In genomic region chr6:39608652-39609345, GRCh38 we compare ENCODE assay signal across 22 cellular contexts.
DNase-seq lines count a peak whose midpoint lies in the region; ATAC-seq, FAIRE-seq and TF ChIP-seq lines count a peak whose summit lies in the region.
"Had no signal": no experiment of that assay in that cellular context is flagged by ENCODE, and none has a peak within 500 bp of the region (broad histone marks: within the 10 kb centered on the region; RNA-seq: fewer than 3 reads in every experiment).

No MANE protein-coding gene starts in this region.

- DNase-seq in GM12865 (ENCODE audit: low read depth) (peak; percentile 38), GM19239 (ENCODE audit: insufficient read length, low spot score) (peak; percentile 24), NCI-H1694 (lab: John Stamatoyannopoulos, UW) (no peak), amniotic stem cell (lab: John Stamatoyannopoulos, UW) (no peak), NCI-H2029 treated with DMSO at 0.1 percent for 48 hours (lab: John Stamatoyannopoulos, UW) (no peak), nephron progenitor cell (no peak)
- DNase-seq: activated CD4-positive, alpha-beta T cell treated with anti-CD3 and anti-CD28 coated beads, Interleukin-2, amount 10 ng/mL, durations not matched to agents 24 days and 14 days; activated T-cell treated with anti-CD3 and anti-CD28 coated beads, Interleukin-2, amount 50 U/mL, for 24 hours; CD8-positive, alpha-beta T cell; cerebellar nuclear complex; GF-D8; heart left ventricle; IMR-90; NCI-H1105; NCI-H510A; RPMI8226; T-helper 2 cell; trophoblast cell had no signal

- H3K27ac Mint-ChIP-seq in nephron progenitor cell = no peak overlapping the region
- H3K27ac Mint-ChIP-seq: activated CD4-positive, alpha-beta T cell treated with anti-CD3 and anti-CD28 coated beads, Interleukin-2, amount 10 ng/mL, durations not matched to agents 24 days and 14 days; activated T-cell treated with anti-CD3 and anti-CD28 coated beads, Interleukin-2, amount 50 U/mL, for 24 hours; CD8-positive, alpha-beta T cell; progenitor cell of endocrine pancreas had no signal

- no peak overlapping the region for H3K4me3 Mint-ChIP-seq in nephron progenitor cell
- H3K4me3 Mint-ChIP-seq: activated CD4-positive, alpha-beta T cell treated with anti-CD3 and anti-CD28 coated beads, Interleukin-2, amount 10 ng/mL, durations not matched to agents 24 days and 14 days; activated T-cell treated with anti-CD3 and anti-CD28 coated beads, Interleukin-2, amount 50 U/mL, for 24 hours; CD8-positive, alpha-beta T cell had no signal

- no peaks in the 10 kb centered on the region for H3K27me3 Mint-ChIP-seq in nephron progenitor cell (ENCODE audit: low read depth, poor library complexity)
- H3K27me3 Mint-ChIP-seq: progenitor cell of endocrine pancreas had no signal

- H3K4me1 Mint-ChIP-seq in nephron progenitor cell = peaks cover 4% of the 10 kb centered on the region
- H3K4me1 Mint-ChIP-seq: activated CD4-positive, alpha-beta T cell treated with anti-CD3 and anti-CD28 coated beads, Interleukin-2, amount 10 ng/mL, durations not matched to agents 24 days and 14 days had no signal

- peak; percentile 96 for FAIRE-seq in GM19239 (lab: Jason Lieb, UNC)
- FAIRE-seq: A549 had no signal

- no peaks in the 10 kb centered on the region for H3K36me3 Mint-ChIP-seq in nephron progenitor cell (ENCODE audit: low read depth)
- H3K36me3 Mint-ChIP-seq: CD8-positive, alpha-beta T cell had no signal

- no peak overlapping the region for H3K4me3 ChIP-seq in GM12865 (ENCODE audit: low read depth, low read length)
- H3K4me3 ChIP-seq: A549, heart left ventricle had no signal

- TF ChIP-seq CTCF in GM12865 (IDR thresholded peaks at IDR 0.05; ENCODE audit: insufficient read depth, low read depth, low read length, missing control alignments) (no peak), nephron progenitor cell (IDR thresholded peaks at IDR 0.05) (no peak)

- peak; percentile 85 for ATAC-seq in HG02642 (IDR thresholded peaks at IDR 0.05; ENCODE audit: poor library complexity, unreplicated experiment)
- ATAC-seq in HG03432 (IDR thresholded peaks at IDR 0.05; ENCODE audit: unreplicated experiment) = peak; percentile 81
- ATAC-seq: A549; CD8-positive, alpha-beta T cell; heart left ventricle had no signal

- no peaks in the 10 kb centered on the region for H3K9me3 Mint-ChIP-seq in nephron progenitor cell
- H3K9me3 Mint-ChIP-seq: activated CD4-positive, alpha-beta T cell treated with anti-CD3 and anti-CD28 coated beads, Interleukin-2, amount 10 ng/mL, durations not matched to agents 24 days and 14 days; activated T-cell treated with anti-CD3 and anti-CD28 coated beads, Interleukin-2, amount 50 U/mL, for 24 hours; CD8-positive, alpha-beta T cell had no signal

Comparison
In these comparisons a context has a peak if more than half of its experiments do, and no peak if none do; other contexts are left out.
1. DNase-seq: peak in GM12865 (single experiment) and GM19239 (single experiment); none in NCI-H1694 (single experiment), amniotic stem cell (single experiment), NCI-H2029 treated with DMSO at 0.1 percent for 48 hours (single experiment) and nephron progenitor cell (single experiment).